20 cellular contexts compared by ENCODE assay signal in genomic region chr9:90034071-90034470, GRCh38.
"Had no signal": no experiment of that assay in that cellular context is flagged by ENCODE, and none has a peak within 500 bp of the region (broad histone marks: within the 10 kb centered on the region; RNA-seq: fewer than 3 reads in every experiment).

No MANE protein-coding gene starts in this region.

- H3K27ac ChIP-seq: brain microvascular endothelial cell had no signal

- H3K4me3 Mint-ChIP-seq: activated CD4-positive, alpha-beta T cell treated with anti-CD3 and anti-CD28 coated beads, Interleukin-2, amount 10 ng/mL, durations not matched to agents 24 days and 14 days; activated CD8-positive, alpha-beta memory T cell treated with anti-CD3 and anti-CD28 coated beads, Interleukin-2, amount 10 ng/mL, durations not matched to agents 7 days and 5 days; activated naive CD8-positive, alpha-beta T cell; activated T-cell treated with anti-CD3 and anti-CD28 coated beads, Interleukin-2, amount 50 U/mL, for 24 hours; activated T-helper 1 cell treated with anti-CD3 and anti-CD28 coated beads, Interleukin-12 subunit alpha, Interleukin-12 subunit beta, Interleukin-2, Interleukin-4 antibody, amounts not matched to agents 30 ng/mL and 10 ng/mL and 1 ng/mL, durations not matched to agents 14 hours and 24 hours and 36 hours; T-helper 1 cell treated with Interleukin-12 subunit alpha and Interleukin-12 subunit beta and Interleukin-4 antibody, amounts not matched to agents 30 μg/mL and 1 μg/mL, for 36 hours had no signal

- H3K36me3 ChIP-seq: brain microvascular endothelial cell had no signal

- H3K4me3 ChIP-seq: K562 had no signal

- H3K27ac Mint-ChIP-seq: activated CD4-positive, alpha-beta T cell treated with anti-CD3 and anti-CD28 coated beads, Interleukin-2, amount 10 ng/mL, durations not matched to agents 24 days and 14 days; activated CD8-positive, alpha-beta memory T cell treated with anti-CD3 and anti-CD28 coated beads, Interleukin-2, amount 10 ng/mL, durations not matched to agents 7 days and 5 days; activated naive CD8-positive, alpha-beta T cell; activated T-cell treated with anti-CD3 and anti-CD28 coated beads, Interleukin-2, amount 50 U/mL, for 24 hours; activated T-helper 1 cell treated with anti-CD3 and anti-CD28 coated beads, Interleukin-12 subunit alpha, Interleukin-12 subunit beta, Interleukin-2, Interleukin-4 antibody, amounts not matched to agents 30 ng/mL and 10 ng/mL and 1 ng/mL, durations not matched to agents 14 hours and 24 hours and 36 hours; T-helper 1 cell treated with Interleukin-12 subunit alpha and Interleukin-12 subunit beta and Interleukin-4 antibody, amounts not matched to agents 30 μg/mL and 1 μg/mL, for 36 hours had no signal

- H3K27me3 ChIP-seq: brain microvascular endothelial cell had no signal

- H3K36me3 Mint-ChIP-seq: activated CD8-positive, alpha-beta memory T cell treated with anti-CD3 and anti-CD28 coated beads, Interleukin-2, amount 10 ng/mL, durations not matched to agents 7 days and 5 days; activated naive CD8-positive, alpha-beta T cell had no signal

- ATAC-seq: activated CD8-positive, alpha-beta memory T cell treated with anti-CD3 and anti-CD28 coated beads, Interleukin-2, amount 10 ng/mL, durations not matched to agents 7 days and 5 days; K562; PC-3 had no signal

- H3K4me1 Mint-ChIP-seq: activated CD4-positive, alpha-beta T cell treated with anti-CD3 and anti-CD28 coated beads, Interleukin-2, amount 10 ng/mL, durations not matched to agents 24 days and 14 days; activated CD8-positive, alpha-beta memory T cell treated with anti-CD3 and anti-CD28 coated beads, Interleukin-2, amount 10 ng/mL, durations not matched to agents 7 days and 5 days had no signal

- H3K9me3 Mint-ChIP-seq: activated CD4-positive, alpha-beta T cell treated with anti-CD3 and anti-CD28 coated beads, Interleukin-2, amount 10 ng/mL, durations not matched to agents 24 days and 14 days; activated T-cell treated with anti-CD3 and anti-CD28 coated beads, Interleukin-2, amount 50 U/mL, for 24 hours; activated T-helper 1 cell treated with anti-CD3 and anti-CD28 coated beads, Interleukin-12 subunit alpha, Interleukin-12 subunit beta, Interleukin-2, Interleukin-4 antibody, amounts not matched to agents 30 ng/mL and 10 ng/mL and 1 ng/mL, durations not matched to agents 14 hours and 24 hours and 36 hours; T-helper 1 cell treated with Interleukin-12 subunit alpha and Interleukin-12 subunit beta and Interleukin-4 antibody, amounts not matched to agents 30 μg/mL and 1 μg/mL, for 36 hours had no signal

- DNase-seq: activated CD4-positive, alpha-beta T cell treated with anti-CD3 and anti-CD28 coated beads for 1 hour; activated CD4-positive, alpha-beta T cell treated with anti-CD3 and anti-CD28 coated beads, Interleukin-2, amount 10 ng/mL, durations not matched to agents 24 days and 14 days; activated CD4-positive, alpha-beta T cell treated with anti-CD3 and anti-CD28 coated beads, Interleukin-2, amount 50 U/mL, for 48 hours; activated CD8-positive, alpha-beta memory T cell treated with anti-CD3 and anti-CD28 coated beads, Interleukin-2, amount 10 ng/mL, durations not matched to agents 7 days and 5 days; activated effector memory CD4-positive, alpha-beta T cell treated with Interleukin-2 at 50 U/mL for 16 hours; activated naive CD4-positive, alpha-beta T cell treated with Interleukin-2 at 50 U/mL for 16 hours; activated T-cell treated with anti-CD3 and anti-CD28 coated beads, Interleukin-2, amount 50 U/mL, for 24 hours; brain microvascular endothelial cell; cerebellar nuclear complex; Karpas-422; MM.1S; NCI-H1105; NCI-H1694; NCI-H446 treated with DMSO at 0.1 percent for 48 hours; PC-3; SHP77 treated with DMSO at 0.1 percent for 48 hours had no signal

- H3K27me3 Mint-ChIP-seq: activated naive CD8-positive, alpha-beta T cell; activated T-cell treated with anti-CD3 and anti-CD28 coated beads, Interleukin-2, amount 50 U/mL, for 24 hours had no signal
